Comparison of ENCODE assay signal across 8 cellular contexts in the genomic region with DNA sequence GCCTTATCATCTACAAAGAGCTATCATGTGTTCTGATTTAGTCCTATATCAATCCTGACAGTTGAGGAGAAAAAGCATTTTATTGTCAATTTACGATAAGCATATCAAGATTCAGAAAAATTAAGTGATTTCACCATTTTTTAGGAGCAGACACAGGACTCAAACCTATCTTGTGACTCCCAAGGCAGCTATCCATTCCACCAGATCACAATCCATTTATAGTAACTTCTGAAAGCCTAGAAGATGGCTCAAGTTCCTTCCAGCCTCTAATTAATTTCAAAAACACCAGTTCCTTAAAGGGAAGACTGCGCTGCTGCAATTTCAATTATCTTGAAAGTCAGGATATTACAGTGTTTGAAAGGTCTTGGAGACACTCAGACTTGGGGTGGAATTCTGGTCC.
"Had no signal": no experiment of that assay in that cellular context is flagged by ENCODE, and none has a peak within 500 bp of the region (broad histone marks: within the 10 kb centered on the region; RNA-seq: fewer than 3 reads in every experiment).

No MANE protein-coding gene starts in this region.

- DNase-seq: GM23248, GOT3, H7, H9, HFFc6 had no signal

- H3K9ac ChIP-seq: GM23248 had no signal

- H3K4me1 ChIP-seq: HAP-1 had no signal

- H3K27ac ChIP-seq: GM23248 had no signal

- ATAC-seq: GM23338, HCT116 had no signal

- H3K4me3 ChIP-seq: GM23248, GM23338, HAP-1 had no signal

- H3K4me2 ChIP-seq: GM23338 had no signal

- H3K36me3 ChIP-seq: HAP-1 had no signal

- H3K9me3 ChIP-seq: HAP-1 had no signal
